ENCODE assay signal across 13 cellular contexts in genomic region chr9:123455187-123455586, GRCh38.
"Had no signal": no experiment of that assay in that cellular context is flagged by ENCODE, and none has a peak within 500 bp of the region (broad histone marks: within the 10 kb centered on the region; RNA-seq: fewer than 3 reads in every experiment).

No MANE protein-coding gene starts in this region.

- H3K27ac ChIP-seq: breast epithelium, esophagus muscularis mucosa, gastroesophageal sphincter, heart left ventricle, lower lobe of right lung, thoracic aorta had no signal

- H3K36me3 ChIP-seq: breast epithelium had no signal

- DNase-seq: activated CD4-positive, alpha-beta T cell treated with anti-CD3 and anti-CD28 coated beads for 1 hour; activated naive CD4-positive, alpha-beta T cell; activated T-cell treated with anti-CD3 and anti-CD28 coated beads, Interleukin-2, amount 50 U/mL, for 1 hour; amniotic stem cell; heart left ventricle; lower lobe of right lung; stimulated activated CD4-positive, alpha-beta T cell treated with anti-CD3 and anti-CD28 coated beads, Interleukin-4, amount 100 ng/mL, for 24 hours; stimulated activated naive CD4-positive, alpha-beta T cell treated with Interleukin-2 at 50 U/mL for 16 hours; T-helper 1 cell had no signal

- H3K27me3 ChIP-seq: breast epithelium, esophagus muscularis mucosa, gastroesophageal sphincter, heart left ventricle had no signal

- H3K4me1 ChIP-seq: breast epithelium, heart left ventricle, lower lobe of right lung had no signal

- H3K4me3 ChIP-seq: breast epithelium, esophagus muscularis mucosa, gastroesophageal sphincter, heart left ventricle, lower lobe of right lung, thoracic aorta had no signal

- H3K9me3 ChIP-seq: breast epithelium, esophagus muscularis mucosa, gastroesophageal sphincter, heart left ventricle, lower lobe of right lung, thoracic aorta had no signal
